In genomic region chr11:14149683-14150082, GRCh38 we compare ENCODE assay signal across 27 cellular contexts.
"Had no signal": no experiment of that assay in that cellular context is flagged by ENCODE, and none has a peak within 500 bp of the region (broad histone marks: within the 10 kb centered on the region; RNA-seq: fewer than 3 reads in every experiment).

No MANE protein-coding gene starts in this region.

- H3K4me1 ChIP-seq: SJSA1 had no signal

- H3K36me3 ChIP-seq: SJSA1 had no signal

- ATAC-seq: K562 had no signal

- H3K27me3 ChIP-seq: SJSA1 had no signal

- H3K27ac ChIP-seq: HL-60, KMS-11, SJSA1, SK-N-MC had no signal

- FAIRE-seq: HTR-8/SVneo, K562, RCC 7860 had no signal

- H3K4me3 ChIP-seq: K562, SJSA1, SK-N-MC had no signal

- DNase-seq: Kasumi-1, MM.1S, MV-4-11, NCI-H1048, NCI-H1105, NCI-H1436 treated with DMSO at 0.1 percent for 48 hours, NCI-H1694, NCI-H1930, NCI-H2081, NCI-H2107, NCI-H2171 treated with DMSO at 0.1 percent for 48 hours, NCI-H446, NCI-H510A, NCI-H524 treated with DMSO at 0.1 percent for 48 hours, NCI-H69, NCI-H774, Right ventricle myocardium superior, RPMI8226, SIG-M5, SW 1271 had no signal
